In the genomic region with DNA sequence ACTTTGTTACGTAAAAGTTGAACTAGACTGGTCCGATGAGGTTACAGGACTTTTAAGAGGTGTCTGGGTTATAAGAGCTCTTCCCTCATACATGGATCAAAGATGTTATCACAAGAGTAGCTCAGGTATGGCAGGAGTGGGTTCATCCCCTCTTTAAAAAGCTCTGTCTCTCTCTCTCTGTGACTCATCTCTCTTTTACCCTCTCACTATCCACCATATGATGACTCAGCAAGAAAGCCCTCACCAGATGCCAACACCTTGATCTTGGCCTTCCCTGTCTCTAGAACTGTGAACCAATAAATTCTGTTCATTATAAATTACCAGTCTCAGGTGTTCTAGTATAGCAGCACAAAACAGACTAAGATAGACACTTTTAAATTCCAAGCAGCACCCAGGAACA, we compare ENCODE assay signal across 32 cellular contexts. TPM values are rescaled to one million over a fixed set of nuclear protein-coding genes. Genes with fewer than 3 reads are reported as not detected.
DNase-seq lines count a peak whose midpoint lies in the region; ATAC-seq, FAIRE-seq and TF ChIP-seq lines count a peak whose summit lies in the region.
"Had no signal": no experiment of that assay in that cellular context is flagged by ENCODE, and none has a peak within 500 bp of the region (broad histone marks: within the 10 kb centered on the region; RNA-seq: fewer than 3 reads in every experiment).

No MANE protein-coding gene starts in this region.

- H3K9me3 Mint-ChIP-seq in stimulated activated naive B cell treated with anti-CD40 and anti-IgM and Interleukin-4, amounts not matched to agents 10 μg/mL and 1 μg/mL and 100 μg/mL, for 72 hours = peaks cover 3 to 4% of the 10 kb centered on the region in 2 donors
- H3K9me3 Mint-ChIP-seq: CD4-positive, alpha-beta T cell had no signal

- H3K27me3 Mint-ChIP-seq in stimulated activated naive B cell treated with anti-CD40 and anti-IgM and Interleukin-4, amounts not matched to agents 10 μg/mL and 1 μg/mL and 100 μg/mL, for 72 hours = peaks cover 0 to 3% of the 10 kb centered on the region in 2 donors
- H3K27me3 Mint-ChIP-seq: CD4-positive, alpha-beta T cell had no signal

- no peaks in the 10 kb centered on the region for H3K4me1 ChIP-seq in mucosa of descending colon (ENCODE audit: low read depth)
- H3K4me1 ChIP-seq: colonic mucosa, heart right ventricle, parathyroid adenoma, upper lobe of right lung had no signal

- peak overlapping the region; percentile 57 for H3K27ac Mint-ChIP-seq in stimulated activated naive B cell treated with anti-CD40 and anti-IgM and Interleukin-4, amounts not matched to agents 10 μg/mL and 1 μg/mL and 100 μg/mL, for 72 hours
- H3K27ac Mint-ChIP-seq: activated T-helper 17 cell treated with anti-CD3 and anti-CD28 coated beads, Interleukin-2, amount 50 U/mL, for 72 hours; CD4-positive, alpha-beta T cell had no signal

- TF ChIP-seq CTCF in bronchial epithelial cell (IDR thresholded peaks at IDR 0.05; ENCODE audit: insufficient read depth, low read length, severe bottlenecking) (no peak), mucosa of descending colon (IDR thresholded peaks at IDR 0.05) (no peak)

- H3K36me3 ChIP-seq in bronchial epithelial cell (ENCODE audit: control insufficient read depth, insufficient read depth, low read length) = no peaks in the 10 kb centered on the region
- no peaks in the 10 kb centered on the region for H3K36me3 ChIP-seq in mucosa of descending colon (ENCODE audit: low read depth)
- H3K36me3 ChIP-seq: colonic mucosa, heart right ventricle, upper lobe of right lung, WERI-Rb-1 had no signal

- no peak overlapping the region for H3K4me3 Mint-ChIP-seq in stimulated activated naive B cell treated with anti-CD40 and anti-IgM and Interleukin-4, amounts not matched to agents 10 μg/mL and 1 μg/mL and 100 μg/mL, for 72 hours
- H3K4me3 Mint-ChIP-seq: activated T-helper 17 cell treated with anti-CD3 and anti-CD28 coated beads, Interleukin-2, amount 50 U/mL, for 72 hours; CD4-positive, alpha-beta T cell; neural crest cell had no signal

- peak in 1 of 2 donors; percentile 28 for ATAC-seq in stimulated activated naive B cell treated with anti-CD40 and anti-IgM and Interleukin-4, amounts not matched to agents 10 μg/mL and 1 μg/mL and 100 μg/mL, for 72 hours (replicated peaks)
- no peak for ATAC-seq in mucosa of descending colon
- ATAC-seq: sciatic nerve had no signal

- peaks cover 14 to 16% of the 10 kb centered on the region in 2 donors for H3K4me1 Mint-ChIP-seq in stimulated activated naive B cell treated with anti-CD40 and anti-IgM and Interleukin-4, amounts not matched to agents 10 μg/mL and 1 μg/mL and 100 μg/mL, for 72 hours

- intact Hi-C loops in mucosa of descending colon (cut with DNase I, micrococcal nuclease) = no loop called here

- H3K4me3 ChIP-seq in bronchial epithelial cell (ENCODE audit: low read depth, low read length) = no peak overlapping the region
- H3K4me3 ChIP-seq in mucosa of descending colon = no peak overlapping the region
- H3K4me3 ChIP-seq: colonic mucosa, heart right ventricle, lung, upper lobe of right lung had no signal

- H3K27me3 ChIP-seq in bronchial epithelial cell (ENCODE audit: control insufficient read depth, insufficient read depth, low read length) = no peaks in the 10 kb centered on the region
- H3K27me3 ChIP-seq: colonic mucosa, upper lobe of right lung had no signal

- no peak for FAIRE-seq in bronchial epithelial cell (lab: Jason Lieb, UNC)
- FAIRE-seq: D721Med, GM12891 had no signal

- peaks cover 0 to 3% of the 10 kb centered on the region in 2 donors for H3K36me3 Mint-ChIP-seq in stimulated activated naive B cell treated with anti-CD40 and anti-IgM and Interleukin-4, amounts not matched to agents 10 μg/mL and 1 μg/mL and 100 μg/mL, for 72 hours

- no peaks in the 10 kb centered on the region for H3K9me3 ChIP-seq in mucosa of descending colon
- H3K9me3 ChIP-seq: colonic mucosa, heart right ventricle, upper lobe of right lung had no signal

- DNase-seq in DMS53 (lab: John Stamatoyannopoulos, UW) (peak; percentile 61), DMS53 treated with DMSO at 0.1 percent for 48 hours (lab: John Stamatoyannopoulos, UW; ENCODE audit: unreplicated experiment) (no peak), NCI-H69 (lab: John Stamatoyannopoulos, UW) (peak; percentile 29), bronchial epithelial cell (ENCODE audit: low read depth) (peak; percentile 34), mucosa of descending colon (no peak), activated T-cell treated with anti-CD3 and anti-CD28 coated beads for 4 hours (no peak)
- DNase-seq in stimulated activated naive B cell treated with anti-CD40 and anti-IgM and Interleukin-4, amounts not matched to agents 10 μg/mL and 1 μg/mL and 100 μg/mL, for 72 hours = no peak
- no peak for DNase-seq in activated CD8-positive, alpha-beta memory T cell treated with anti-CD3 and anti-CD28 coated beads for 24 hours
- DNase-seq: activated CD4-positive, alpha-beta T cell treated with anti-CD3 and anti-CD28 coated beads, Interleukin-2, amount 50 U/mL, for 1 hour; activated naive CD4-positive, alpha-beta T cell treated with anti-CD3 and anti-CD28 coated beads, Interleukin-2, amount 50 U/mL, for 16 hours; AML-193; amniotic stem cell; CD4-positive, alpha-beta T cell; colonic mucosa; effector memory CD4-positive, alpha-beta T cell; foreskin melanocyte; heart right ventricle; NCI-H1930; NCI-H748 treated with DMSO at 0.1 percent for 48 hours; stimulated activated CD4-positive, alpha-beta T cell treated with anti-CD3 and anti-CD28 coated beads, Interleukin-12 subunit alpha, Interleukin-12 subunit beta, amount 100 ng/mL, for 4 hours; stimulated activated CD4-positive, alpha-beta T cell treated with anti-CD3 and anti-CD28 coated beads, Interleukin-4, amount 100 ng/mL, for 1 hour; T1000; WERI-Rb-1 had no signal

RNA-seq across cellular contexts. Expression of gene CLEC19A, which starts 1.9 kb away (rescaled TPM):
- total RNA-seq in bronchial epithelial cell (not detected in 2 replicates), mucosa of descending colon (not detected)
- total RNA-seq: activated T-helper 17 cell treated with anti-CD3 and anti-CD28 coated beads, Interleukin-2, amount 50 U/mL, for 72 hours; CD4-positive, alpha-beta T cell; colonic mucosa; heart right ventricle; lung; neural crest cell; subcutaneous adipose tissue had no signal

Comparison
In these comparisons a context has a peak if more than half of its experiments do, and no peak if none do; other contexts are left out.
1. DNase-seq: peak in DMS53 (single experiment), NCI-H69 (single experiment) and bronchial epithelial cell (single experiment); none in DMS53 treated with DMSO at 0.1 percent for 48 hours (single experiment), stimulated activated naive B cell treated with anti-CD40 and anti-IgM and Interleukin-4, amounts not matched to agents 10 μg/mL and 1 μg/mL and 100 μg/mL, for 72 hours (single experiment), mucosa of descending colon (0 of 3), activated T-cell treated with anti-CD3 and anti-CD28 coated beads for 4 hours (single experiment) and activated CD8-positive, alpha-beta memory T cell treated with anti-CD3 and anti-CD28 coated beads for 24 hours (single experiment).